In genomic region chr5:105544300-105544699, GRCh38 we compare ENCODE assay signal across 22 cellular contexts.
"Had no signal": no experiment of that assay in that cellular context is flagged by ENCODE, and none has a peak within 500 bp of the region (broad histone marks: within the 10 kb centered on the region; RNA-seq: fewer than 3 reads in every experiment).

No MANE protein-coding gene starts in this region.

- H3K9me3 ChIP-seq: adrenal gland, ascending aorta, colonic mucosa, esophagus muscularis mucosa, neutrophil, ovary, prostate gland, right atrium auricular region, upper lobe of right lung had no signal

- H3K27me3 ChIP-seq: adrenal gland, ascending aorta, colonic mucosa, esophagus muscularis mucosa, neutrophil, ovary, right atrium auricular region, upper lobe of right lung had no signal

- H3K27ac ChIP-seq: adrenal gland, ascending aorta, colonic mucosa, esophagus muscularis mucosa, neutrophil, ovary, prostate gland, right atrium auricular region, upper lobe of right lung, WERI-Rb-1 had no signal

- H3K4me1 ChIP-seq: adrenal gland, ascending aorta, colonic mucosa, esophagus muscularis mucosa, prostate gland, right atrium auricular region, upper lobe of right lung had no signal

- H3K36me3 ChIP-seq: adrenal gland, ascending aorta, colonic mucosa, esophagus muscularis mucosa, neutrophil, ovary, prostate gland, right atrium auricular region, upper lobe of right lung, WERI-Rb-1 had no signal

- H3K4me3 ChIP-seq: adrenal gland, ascending aorta, colonic mucosa, esophagus muscularis mucosa, ovary, prostate gland, right atrium auricular region, upper lobe of right lung had no signal

- DNase-seq: activated CD4-positive, alpha-beta T cell treated with anti-CD3 and anti-CD28 coated beads, Interleukin-2, amount 50 U/mL, for 4 hours; activated CD4-positive, CD25-positive, alpha-beta regulatory T cell treated with anti-CD3 and anti-CD28 coated beads, Interleukin-2, amount 50 U/mL, for 72 hours; activated CD8-positive, alpha-beta memory T cell treated with anti-CD3 and anti-CD28 coated beads, Interleukin-2, amount 50 U/mL, for 48 hours; activated naive CD4-positive, alpha-beta T cell; activated T-cell treated with anti-CD3 and anti-CD28 coated beads, Interleukin-2, amount 50 U/mL, for 4 hours; adrenal gland; colonic mucosa; glutamatergic neuron; hypothalamus; left ventricle myocardium superior; mammary epithelial cell; midbrain; ovary; stimulated activated CD4-positive, alpha-beta T cell treated with anti-CD3 and anti-CD28 coated beads, Interleukin-4, amount 100 ng/mL, for 4 hours; stimulated activated naive CD8-positive, alpha-beta T cell treated with anti-CD3 and anti-CD28 coated beads, Interleukin-15, Interleukin-2, amounts not matched to agents 100 U/mL and 50 U/mL, for 24 hours; upper lobe of right lung; WERI-Rb-1 had no signal
